ENCODE assay signal across 1 cellular context in the genomic region with DNA sequence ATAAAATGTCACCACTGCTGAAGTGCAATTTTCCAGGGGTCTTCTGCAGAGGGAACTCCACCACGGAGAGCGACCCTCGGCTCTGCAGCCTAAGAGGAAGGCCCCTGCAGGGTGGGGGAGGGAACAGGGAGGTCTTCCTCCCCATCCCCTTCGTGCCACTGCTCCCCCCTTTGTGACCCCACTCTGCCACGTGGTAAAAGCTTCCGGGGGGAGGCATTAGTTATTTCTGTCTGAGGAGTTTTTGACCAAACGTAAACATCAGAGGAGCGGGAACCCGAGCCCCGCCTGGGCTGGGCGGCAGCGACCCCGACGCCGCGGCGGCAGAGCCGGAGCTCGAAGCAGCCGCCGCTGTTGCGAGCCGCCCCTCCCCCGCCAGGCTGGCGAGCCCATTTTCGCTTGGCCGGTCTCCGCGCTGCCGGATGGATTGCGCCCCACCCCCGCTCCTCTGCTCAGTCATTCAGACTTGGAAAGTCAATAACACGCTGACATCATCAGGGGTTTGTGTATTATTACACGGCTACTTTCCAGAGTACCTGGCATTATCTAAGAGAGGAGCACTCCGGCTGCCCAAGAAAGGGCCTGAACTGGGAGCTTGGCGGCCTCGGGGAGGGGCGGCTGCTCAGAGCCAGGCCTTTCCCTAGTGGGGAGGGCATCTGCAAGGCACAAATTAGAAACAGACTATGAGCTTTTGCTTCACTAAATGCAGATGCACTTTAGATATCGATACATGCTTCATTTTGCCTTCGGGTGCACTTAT.
TF ChIP-seq lines count a peak whose summit lies in the region.

No MANE protein-coding gene starts in this region.

TF ChIP-seq in HepG2, 621 proteins besides CTCF, POLR2A, EP300 and RAD21 (continued from another document and continues in another):
- TF ChIP-seq ZNF296 (CRISPR knock-in tag; conservative IDR thresholded peaks at IDR 0.05) = no peak
- TF ChIP-seq ZNF777 (CRISPR knock-in tag; IDR thresholded peaks at IDR 0.05) = peak; percentile 75
- no peak; the same call in 1 of the 2 replicates for TF ChIP-seq THAP9 (CRISPR knock-in tag; IDR thresholded peaks at IDR 0.05; ENCODE audit: borderline replicate concordance)
- TF ChIP-seq FOXK2 (IDR thresholded peaks at IDR 0.05) = peak; percentile 30; the same call in 1 of the 2 replicates
- no peak for TF ChIP-seq NFIB (CRISPR knock-in tag; IDR thresholded peaks at IDR 0.05; ENCODE audit: borderline replicate concordance)
- TF ChIP-seq ZBTB42 (CRISPR knock-in tag; IDR thresholded peaks at IDR 0.05) = no peak; the same call in 1 of the 2 replicates
- peak; percentile 87; the same call in 1 of the 2 replicates for TF ChIP-seq ZNF234 (CRISPR knock-in tag; conservative IDR thresholded peaks at IDR 0.05)
- TF ChIP-seq ATRX (CRISPR knock-in tag; IDR thresholded peaks at IDR 0.05; ENCODE audit: borderline replicate concordance) = no peak
- no peak for TF ChIP-seq IRF1 (CRISPR knock-in tag; IDR thresholded peaks at IDR 0.05; ENCODE audit: low read depth)
- peak; percentile 66 for TF ChIP-seq ASH2L (IDR thresholded peaks at IDR 0.05; ENCODE audit: insufficient read length, low read depth, low read length)
- TF ChIP-seq SOX6 (IDR thresholded peaks at IDR 0.05) = no peak
- peak; percentile 95 for TF ChIP-seq SOX6 (CRISPR knock-in tag; IDR thresholded peaks at IDR 0.05)
- TF ChIP-seq, protein P1, sequence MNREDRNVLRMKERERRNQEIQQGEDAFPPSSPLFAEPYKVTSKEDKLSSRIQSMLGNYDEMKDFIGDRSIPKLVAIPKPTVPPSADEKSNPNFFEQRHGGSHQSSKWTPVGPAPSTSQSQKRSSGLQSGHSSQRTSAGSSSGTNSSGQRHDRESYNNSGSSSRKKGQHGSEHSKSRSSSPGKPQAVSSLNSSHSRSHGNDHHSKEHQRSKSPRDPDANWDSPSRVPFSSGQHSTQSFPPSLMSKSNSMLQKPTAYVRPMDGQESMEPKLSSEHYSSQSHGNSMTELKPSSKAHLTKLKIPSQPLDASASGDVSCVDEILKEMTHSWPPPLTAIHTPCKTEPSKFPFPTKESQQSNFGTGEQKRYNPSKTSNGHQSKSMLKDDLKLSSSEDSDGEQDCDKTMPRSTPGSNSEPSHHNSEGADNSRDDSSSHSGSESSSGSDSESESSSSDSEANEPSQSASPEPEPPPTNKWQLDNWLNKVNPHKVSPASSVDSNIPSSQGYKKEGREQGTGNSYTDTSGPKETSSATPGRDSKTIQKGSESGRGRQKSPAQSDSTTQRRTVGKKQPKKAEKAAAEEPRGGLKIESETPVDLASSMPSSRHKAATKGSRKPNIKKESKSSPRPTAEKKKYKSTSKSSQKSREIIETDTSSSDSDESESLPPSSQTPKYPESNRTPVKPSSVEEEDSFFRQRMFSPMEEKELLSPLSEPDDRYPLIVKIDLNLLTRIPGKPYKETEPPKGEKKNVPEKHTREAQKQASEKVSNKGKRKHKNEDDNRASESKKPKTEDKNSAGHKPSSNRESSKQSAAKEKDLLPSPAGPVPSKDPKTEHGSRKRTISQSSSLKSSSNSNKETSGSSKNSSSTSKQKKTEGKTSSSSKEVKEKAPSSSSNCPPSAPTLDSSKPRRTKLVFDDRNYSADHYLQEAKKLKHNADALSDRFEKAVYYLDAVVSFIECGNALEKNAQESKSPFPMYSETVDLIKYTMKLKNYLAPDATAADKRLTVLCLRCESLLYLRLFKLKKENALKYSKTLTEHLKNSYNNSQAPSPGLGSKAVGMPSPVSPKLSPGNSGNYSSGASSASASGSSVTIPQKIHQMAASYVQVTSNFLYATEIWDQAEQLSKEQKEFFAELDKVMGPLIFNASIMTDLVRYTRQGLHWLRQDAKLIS (CRISPR knock-in tag; IDR thresholded peaks at IDR 0.05) = no peak
- peak; percentile 87 for TF ChIP-seq TGIF2 (CRISPR knock-in tag; IDR thresholded peaks at IDR 0.05)
- TF ChIP-seq ZBTB37 (CRISPR knock-in tag; IDR thresholded peaks at IDR 0.05) = no peak
- no peak; the same call in 1 of the 2 replicates for TF ChIP-seq NFKBIZ (CRISPR knock-in tag; IDR thresholded peaks at IDR 0.05)
- TF ChIP-seq ZBTB7B (CRISPR knock-in tag; IDR thresholded peaks at IDR 0.05) = peak; percentile 83
- TF ChIP-seq TAF15 (IDR thresholded peaks at IDR 0.05; ENCODE audit: low read depth, low read length, poor library complexity, severe bottlenecking) = peak; percentile 68
- TF ChIP-seq ELF4 (CRISPR knock-in tag; IDR thresholded peaks at IDR 0.05; ENCODE audit: borderline replicate concordance) = no peak
- TF ChIP-seq REL (CRISPR knock-in tag; conservative IDR thresholded peaks at IDR 0.05) = no peak
- TF ChIP-seq, protein P2, sequence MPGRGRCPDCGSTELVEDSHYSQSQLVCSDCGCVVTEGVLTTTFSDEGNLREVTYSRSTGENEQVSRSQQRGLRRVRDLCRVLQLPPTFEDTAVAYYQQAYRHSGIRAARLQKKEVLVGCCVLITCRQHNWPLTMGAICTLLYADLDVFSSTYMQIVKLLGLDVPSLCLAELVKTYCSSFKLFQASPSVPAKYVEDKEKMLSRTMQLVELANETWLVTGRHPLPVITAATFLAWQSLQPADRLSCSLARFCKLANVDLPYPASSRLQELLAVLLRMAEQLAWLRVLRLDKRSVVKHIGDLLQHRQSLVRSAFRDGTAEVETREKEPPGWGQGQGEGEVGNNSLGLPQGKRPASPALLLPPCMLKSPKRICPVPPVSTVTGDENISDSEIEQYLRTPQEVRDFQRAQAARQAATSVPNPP (CRISPR knock-in tag; IDR thresholded peaks at IDR 0.05) = peak; percentile 82
- peak; percentile 89; the same call in 1 of the 2 replicates for TF ChIP-seq ZNF224 (CRISPR knock-in tag; IDR thresholded peaks at IDR 0.05)
- peak; percentile 87 for TF ChIP-seq SP5 (CRISPR knock-in tag; IDR thresholded peaks at IDR 0.05; ENCODE audit: borderline replicate concordance, low read depth)
- 0 out of 2 replicates have a peak, but pooled peaks have one; percentile 38 for TF ChIP-seq PCBP1 (IDR thresholded peaks at IDR 0.05; ENCODE audit: borderline replicate concordance, low read depth, low read length)
- TF ChIP-seq TBX2 (CRISPR knock-in tag; IDR thresholded peaks at IDR 0.05; ENCODE audit: borderline replicate concordance) = peak; percentile 96
- TF ChIP-seq STAT6 (CRISPR knock-in tag; IDR thresholded peaks at IDR 0.05; ENCODE audit: borderline replicate concordance) = peak; percentile 95
- TF ChIP-seq ZNF510 (CRISPR knock-in tag; IDR thresholded peaks at IDR 0.05; ENCODE audit: low read depth) = peak; percentile 91
- TF ChIP-seq ZNF800 (CRISPR knock-in tag; IDR thresholded peaks at IDR 0.05) = no peak
- TF ChIP-seq ELF1 (CRISPR knock-in tag; IDR thresholded peaks at IDR 0.05) = peak; percentile 61
- peak; percentile 85 for TF ChIP-seq ZSCAN21 (CRISPR knock-in tag; IDR thresholded peaks at IDR 0.05; ENCODE audit: borderline replicate concordance)
